ENCODE assay signal across 21 cellular contexts in the genomic region with DNA sequence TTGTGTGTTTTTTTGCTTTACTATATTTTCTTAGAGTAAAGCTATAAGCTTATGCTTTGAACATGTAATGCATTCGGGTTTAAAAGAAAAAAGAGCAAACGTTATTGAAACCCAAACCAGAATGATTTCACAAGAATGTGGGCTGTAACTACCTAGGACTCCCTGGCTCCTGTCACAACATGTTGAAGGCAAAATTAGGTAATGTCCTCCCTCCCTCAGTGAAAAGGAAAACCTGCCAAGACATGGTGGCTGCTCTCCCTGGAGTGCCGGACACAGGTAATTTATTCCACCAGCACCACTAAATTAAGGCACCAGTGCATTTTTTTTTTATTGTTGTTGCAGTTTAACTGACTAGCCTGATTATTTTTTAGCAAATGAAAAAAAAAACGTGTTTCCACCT.
DNase-seq lines count a peak whose midpoint lies in the region; ATAC-seq and TF ChIP-seq lines count a peak whose summit lies in the region.
"Had no signal": no experiment of that assay in that cellular context is flagged by ENCODE, and none has a peak within 500 bp of the region (broad histone marks: within the 10 kb centered on the region; RNA-seq: fewer than 3 reads in every experiment).

No MANE protein-coding gene starts in this region.

- H3K27ac ChIP-seq in mammary epithelial cell (ENCODE audit: insufficient read depth, low read depth, low read length) (peak overlapping the region; percentile 18), Karpas-422 (ENCODE audit: low read length) (no peak overlapping the region)
- no peak overlapping the region for H3K27ac ChIP-seq in effector memory CD4-positive, alpha-beta T cell (ENCODE audit: insufficient read depth, low read length, poor library complexity, severe bottlenecking)
- H3K27ac ChIP-seq: ascending aorta, colonic mucosa, SJSA1, WERI-Rb-1 had no signal

- no TSS peak for BruUV-seq in mammary epithelial cell (replicated peaks; lab: Mats Ljungman, UMichigan)

- H4K20me1 ChIP-seq in mammary epithelial cell (ENCODE audit: insufficient read depth, low read length) (no peaks in the 10 kb centered on the region), Karpas-422 (ENCODE audit: insufficient read depth, low read depth, low read length) (no peaks in the 10 kb centered on the region)

- TF ChIP-seq CTCF in mammary epithelial cell (conservative IDR thresholded peaks at IDR 0.05 in 1 of 2, IDR thresholded peaks at IDR 0.05 in 1 of 2; ENCODE audit: extremely low read depth in 1 of 2, insufficient read depth in 1 of 2, low read depth in 1 of 2, low read length in 2 of 2) (no peak), omental fat pad (IDR thresholded peaks at IDR 0.05) (no peak)

- in situ Hi-C loops in G401 (cut with HindIII; ENCODE audit: low sequenced_read_pairs) (no loop called here), mammary epithelial cell (cut with MboI; ENCODE audit: low sequenced_read_pairs in 2 of 2) (no loop called here)

- peaks cover 17% of the 10 kb centered on the region for H3K4me1 ChIP-seq in mammary epithelial cell (ENCODE audit: insufficient read depth, low read length)
- peaks cover 8% of the 10 kb centered on the region for H3K4me1 ChIP-seq in Karpas-422 (ENCODE audit: low read length)
- H3K4me1 ChIP-seq in effector memory CD4-positive, alpha-beta T cell (ENCODE audit: control insufficient read depth, insufficient read depth, low read length, poor library complexity, severe bottlenecking): no peaks in the 10 kb centered on the region
- H3K4me1 ChIP-seq: ascending aorta, colonic mucosa had no signal

- H2AFZ ChIP-seq in mammary epithelial cell (ENCODE audit: low read depth, low read length): peak overlapping the region; percentile 84
- no peak overlapping the region for H2AFZ ChIP-seq in Karpas-422 (ENCODE audit: low read length)

- H3K4me2 ChIP-seq in mammary epithelial cell (ENCODE audit: insufficient read depth, low read depth, low read length) (peak overlapping the region; percentile 70), Karpas-422 (ENCODE audit: low read depth, low read length, poor library complexity, severe bottlenecking) (no peak overlapping the region)

- no peak overlapping the region for H3K4me3 ChIP-seq in mammary epithelial cell (replicated peaks in 1 of 3; ENCODE audit: insufficient read depth in 1 of 3, low read depth in 2 of 3, low read length in 3 of 3)
- H3K4me3 ChIP-seq in Karpas-422 (ENCODE audit: low read length): no peak overlapping the region
- H3K4me3 ChIP-seq in effector memory CD4-positive, alpha-beta T cell (ENCODE audit: insufficient read depth, low read depth, low read length, poor library complexity, severe bottlenecking): no peak overlapping the region
- H3K4me3 ChIP-seq: ascending aorta, colonic mucosa, SJSA1, transverse colon had no signal

- H3K79me2 ChIP-seq in mammary epithelial cell (ENCODE audit: insufficient read depth, low read length) (no peaks in the 10 kb centered on the region), Karpas-422 (ENCODE audit: low read length) (no peaks in the 10 kb centered on the region)

- no peak overlapping the region for H3K9ac ChIP-seq in mammary epithelial cell (ENCODE audit: insufficient read depth, low read length)
- H3K9ac ChIP-seq in Karpas-422 (ENCODE audit: low read length): no peak overlapping the region

- peak; percentile 45 for ATAC-seq in omental fat pad (ENCODE audit: low FRiP score)
- no peak for ATAC-seq in GM18909 (IDR thresholded peaks at IDR 0.05; ENCODE audit: poor library complexity, unreplicated experiment)
- ATAC-seq: left colon; stimulated activated naive B cell treated with anti-CD40 and anti-IgM and Interleukin-4, amounts not matched to agents 10 μg/mL and 1 μg/mL and 100 μg/mL, for 72 hours; T-helper 17 cell had no signal

- H3K27me3 ChIP-seq in mammary epithelial cell (ENCODE audit: insufficient read depth, low read length) (no peaks in the 10 kb centered on the region), Karpas-422 (ENCODE audit: low read length) (no peaks in the 10 kb centered on the region)
- H3K27me3 ChIP-seq in effector memory CD4-positive, alpha-beta T cell (replicated peaks; ENCODE audit: control insufficient read depth, insufficient read depth, low read length, poor library complexity, severe bottlenecking): no peaks in the 10 kb centered on the region
- H3K27me3 ChIP-seq: ascending aorta, colonic mucosa, SJSA1, transverse colon had no signal

- no peaks in the 10 kb centered on the region for H3K9me3 ChIP-seq in mammary epithelial cell (replicated peaks; ENCODE audit: insufficient read depth, low read length)
- H3K9me3 ChIP-seq in Karpas-422 (ENCODE audit: low read length): no peaks in the 10 kb centered on the region
- H3K9me3 ChIP-seq in effector memory CD4-positive, alpha-beta T cell (ENCODE audit: control insufficient read depth, low read length): no peaks in the 10 kb centered on the region
- H3K9me3 ChIP-seq: ascending aorta, colonic mucosa, SJSA1, transverse colon had no signal

- intact Hi-C loops in mammary epithelial cell (cut with micrococcal nuclease): no loop called here

- dilution Hi-C loops in mammary epithelial cell (cut with HindIII; ENCODE audit: low sequenced_read_pairs): no loop called here

- CTCF ChIA-PET in mammary epithelial cell (lab: Charles Lee; ENCODE audit: low non-redundant PET): no interaction called here

- H3K36me3 ChIP-seq in mammary epithelial cell (ENCODE audit: insufficient read depth, low read length): no peaks in the 10 kb centered on the region
- no peaks in the 10 kb centered on the region for H3K36me3 ChIP-seq in Karpas-422 (ENCODE audit: insufficient read depth, low read length)
- H3K36me3 ChIP-seq in effector memory CD4-positive, alpha-beta T cell (ENCODE audit: control insufficient read depth, insufficient read depth, low read length): no peaks in the 10 kb centered on the region
- H3K36me3 ChIP-seq: ascending aorta, colonic mucosa, SJSA1, transverse colon, WERI-Rb-1 had no signal

- WGBS in mammary epithelial cell (ENCODE audit: low coverage, missing lambda C conversion rate): 0% methylated on average over 3 of the region's 4 CpGs

- no peaks in the 10 kb centered on the region for H3K9me2 ChIP-seq in Karpas-422 (replicated peaks; ENCODE audit: insufficient read depth, low read length)

- DNase-seq in G401 (ENCODE audit: low spot score): peak; percentile 95
- DNase-seq in NCI-H2081 treated with DMSO at 0.1 percent for 48 hours (lab: John Stamatoyannopoulos, UW): peak; percentile 68
- peak; percentile 88 for DNase-seq in mammary epithelial cell
- DNase-seq in omental fat pad (ENCODE audit: low spot score): no peak
- DNase-seq in RKO (ENCODE audit: low spot score): no peak
- DNase-seq in Karpas-422: no peak
- DNase-seq in effector memory CD4-positive, alpha-beta T cell: no peak
- DNase-seq: activated CD4-positive, alpha-beta memory T cell treated with anti-CD3 and anti-CD28 coated beads, Interleukin-2, amount 10 ng/mL, durations not matched to agents 7 days and 5 days; activated naive CD4-positive, alpha-beta T cell treated with anti-CD3 and anti-CD28 coated beads, Interleukin-2, amount 10 ng/mL, durations not matched to agents 7 days and 5 days; activated T-cell treated with anti-CD3 and anti-CD28 coated beads, Interleukin-2, amount 50 U/mL, for 1 hour; CD4-positive, CD25-positive, alpha-beta regulatory T cell; colonic mucosa; foreskin fibroblast; left colon; stimulated activated naive B cell treated with anti-CD40 and anti-IgM and Interleukin-4, amounts not matched to agents 10 μg/mL and 1 μg/mL and 100 μg/mL, for 72 hours; T-helper 17 cell; transverse colon; WERI-Rb-1 had no signal

Comparison
In these comparisons a context has a peak if more than half of its experiments do, and no peak if none do; other contexts are left out.
1. DNase-seq: peak in G401 (single experiment), NCI-H2081 treated with DMSO at 0.1 percent for 48 hours (single experiment) and mammary epithelial cell (single experiment); none in omental fat pad (single experiment), RKO (single experiment), Karpas-422 (single experiment) and effector memory CD4-positive, alpha-beta T cell (0 of 3).